ENCODE assay signal across 22 cellular contexts in genomic region chr6:93496548-93496947, GRCh38.
"Had no signal": no experiment of that assay in that cellular context is flagged by ENCODE, and none has a peak within 500 bp of the region (broad histone marks: within the 10 kb centered on the region; RNA-seq: fewer than 3 reads in every experiment).

No MANE protein-coding gene starts in this region.

- H3K27ac ChIP-seq: body of pancreas, thoracic aorta, upper lobe of right lung had no signal

- H3K4me1 ChIP-seq: body of pancreas, upper lobe of right lung had no signal

- H3K36me3 ChIP-seq: thoracic aorta, upper lobe of right lung had no signal

- H3K9me3 ChIP-seq: body of pancreas, thoracic aorta, upper lobe of right lung had no signal

- H3K4me3 ChIP-seq: body of pancreas, thoracic aorta, upper lobe of right lung had no signal

- DNase-seq: activated B cell treated with CpG ODN at 0.5 μM for 24 hours; activated CD4-positive, alpha-beta T cell treated with anti-CD3 and anti-CD28 coated beads, Interleukin-2, amount 10 ng/mL, durations not matched to agents 24 days and 14 days; activated CD8-positive, alpha-beta memory T cell treated with anti-CD3 and anti-CD28 coated beads, Interleukin-2, amount 50 U/mL, for 4 hours; activated CD8-positive, alpha-beta T cell treated with anti-CD3 and anti-CD28 coated beads, Interleukin-2, amount 10 ng/mL, durations not matched to agents 7 days and 5 days; activated gamma-delta T cell; activated naive CD8-positive, alpha-beta T cell treated with anti-CD3 and anti-CD28 coated beads for 36 hours; activated T-cell treated with anti-CD3 and anti-CD28 coated beads, Interleukin-2, amount 50 U/mL, for 72 hours; amygdala; body of pancreas; cortex of kidney; effector CD8-positive, alpha-beta T cell; foreskin fibroblast; glutamatergic neuron; hypothalamus; kidney glomerular epithelial cell; mesenchymal stem cell; natural killer cell; nucleus accumbens; posterior cingulate gyrus; retina; upper lobe of right lung had no signal

- H3K27me3 ChIP-seq: body of pancreas, upper lobe of right lung had no signal
